Comparison of ENCODE assay signal across 1 cellular context in genomic region chr22:21678842-21679241, GRCh38. TPM values are rescaled to one million over a fixed set of nuclear protein-coding genes. Genes with fewer than 3 reads are reported as not detected.
"Had no signal": no experiment of that assay in that cellular context is flagged by ENCODE, and none has a peak within 500 bp of the region (broad histone marks: within the 10 kb centered on the region; RNA-seq: fewer than 3 reads in every experiment).

No MANE protein-coding gene starts in this region.

RNA-seq across cellular contexts. Expression of gene CCDC116, which starts 46.3 kb away (rescaled TPM):
- total RNA-seq: G401 had no signal
